ENCODE assay signal across 8 cellular contexts in genomic region chr10:100535715-100536353, GRCh38. TPM values are rescaled to one million over a fixed set of nuclear protein-coding genes. Genes with fewer than 3 reads are reported as not detected.
DNase-seq lines count a peak whose midpoint lies in the region; ATAC-seq and TF ChIP-seq lines count a peak whose summit lies in the region.

TSS of gene HIF1AN (plus strand) at chr10:100535943. CDS start at chr10:100535959, 16 bp downstream.

- TF ChIP-seq CTCF in GM10266 (IDR thresholded peaks at IDR 0.05; ENCODE audit: control insufficient read depth, insufficient read depth, low read depth, missing control alignments) (peak; percentile 96), NB4 (IDR thresholded peaks at IDR 0.05; ENCODE audit: low read depth, low read length) (peak; percentile 98), SK-N-SH (IDR thresholded peaks at IDR 0.05) (peak; percentile 92), glutamatergic neuron (IDR thresholded peaks at IDR 0.05; ENCODE audit: partially characterized antibody, unreplicated experiment) (peak; percentile 86), osteoblast (IDR thresholded peaks at IDR 0.05; ENCODE audit: extremely low read depth, low read depth, low read length) (peak; percentile 98), thoracic aorta (IDR thresholded peaks at IDR 0.05) (peak; percentile 87)

- H3K79me2 ChIP-seq in SK-N-SH (ENCODE audit: insufficient read depth) = peaks cover 48% of the 10 kb centered on the region
- H3K79me2 ChIP-seq in osteoblast (ENCODE audit: insufficient read depth, low read length) = peaks cover 49% of the 10 kb centered on the region

- H3K9me3 ChIP-seq in SK-N-SH = no peaks in the 10 kb centered on the region
- no peaks in the 10 kb centered on the region for H3K9me3 ChIP-seq in osteoblast (ENCODE audit: low read depth, low read length)
- no peaks in the 10 kb centered on the region for H3K9me3 ChIP-seq in thoracic aorta

- H3K4me3 Mint-ChIP-seq in activated naive CD4-positive, alpha-beta T cell treated with anti-CD3 and anti-CD28 coated beads, Interleukin-2, amount 50 U/mL, for 24 hours = peak within 1 kb of the TSS; percentile 31
- no peak within 1 kb of the TSS for H3K4me3 Mint-ChIP-seq in glutamatergic neuron (ENCODE audit: unreplicated experiment)

- no peaks in the 10 kb centered on the region for H3K27me3 Mint-ChIP-seq in activated naive CD4-positive, alpha-beta T cell treated with anti-CD3 and anti-CD28 coated beads, Interleukin-2, amount 50 U/mL, for 24 hours
- H3K27me3 Mint-ChIP-seq in glutamatergic neuron (ENCODE audit: unreplicated experiment) = no peaks in the 10 kb centered on the region

- no peaks in the 10 kb centered on the region for H3F3A ChIP-seq in SK-N-SH (replicated peaks; ENCODE audit: insufficient read depth)

- peak; percentile 95 for TF ChIP-seq POLR2A in NB4 (IDR thresholded peaks at IDR 0.05; ENCODE audit: extremely low read depth, insufficient read length)

- H3K36me3 Mint-ChIP-seq in activated naive CD4-positive, alpha-beta T cell treated with anti-CD3 and anti-CD28 coated beads, Interleukin-2, amount 50 U/mL, for 24 hours = peaks cover 9% of the 10 kb centered on the region
- H3K36me3 Mint-ChIP-seq in glutamatergic neuron (ENCODE audit: unreplicated experiment) = no peaks in the 10 kb centered on the region

- H3K4me3 ChIP-seq in NB4 (ENCODE audit: low read depth, low read length) (peak within 1 kb of the TSS; percentile 87), SK-N-SH (ENCODE audit: low read depth in 2 of 2, low read length in 1 of 2) (peak within 1 kb of the TSS; percentile 69 to 82), osteoblast (ENCODE audit: insufficient read depth, low read length) (peak within 1 kb of the TSS; percentile 84), thoracic aorta (peak within 1 kb of the TSS; percentile 83)

- H3K27ac ChIP-seq in SK-N-SH (ENCODE audit: low read depth in 2 of 2, low read length in 1 of 2) (peak within 1 kb of the TSS; percentile 26 to 45; a peak in 2 of 4 replicates), osteoblast (ENCODE audit: low read depth, low read length) (peak within 1 kb of the TSS; percentile 43), thoracic aorta (peak within 1 kb of the TSS; percentile 60 to 76)

- H3K4me1 Mint-ChIP-seq in activated naive CD4-positive, alpha-beta T cell treated with anti-CD3 and anti-CD28 coated beads, Interleukin-2, amount 50 U/mL, for 24 hours = peaks cover 20% of the 10 kb centered on the region
- H3K4me1 Mint-ChIP-seq in glutamatergic neuron (ENCODE audit: low read depth, unreplicated experiment) = peaks cover 12% of the 10 kb centered on the region

- H3K9me2 ChIP-seq in SK-N-SH = no peaks in the 10 kb centered on the region

- peak within 1 kb of the TSS; percentile 49 for H3K27ac Mint-ChIP-seq in activated naive CD4-positive, alpha-beta T cell treated with anti-CD3 and anti-CD28 coated beads, Interleukin-2, amount 50 U/mL, for 24 hours
- no peak within 1 kb of the TSS for H3K27ac Mint-ChIP-seq in glutamatergic neuron (ENCODE audit: unreplicated experiment)

- TF ChIP-seq RAD21 in SK-N-SH (IDR thresholded peaks at IDR 0.05; ENCODE audit: low read length) = peak; percentile 17; the same call in 1 of the 2 replicates

- H3K9ac ChIP-seq in SK-N-SH = peak within 1 kb of the TSS; percentile 71

- H3K4me2 ChIP-seq in SK-N-SH (peak within 1 kb of the TSS; percentile 79), osteoblast (ENCODE audit: insufficient read depth, low read length) (peak within 1 kb of the TSS; percentile 93)

- peak; percentile 15 to 18; a peak in 2 of 4 replicates for TF ChIP-seq EP300 in SK-N-SH (IDR thresholded peaks at IDR 0.05; ENCODE audit: borderline replicate concordance in 1 of 2, low read depth in 1 of 2, low read length in 1 of 2)

- H4K20me1 ChIP-seq in SK-N-SH (ENCODE audit: insufficient read depth) (peaks cover 9% of the 10 kb centered on the region; the same call in 1 of the 2 replicates), osteoblast (ENCODE audit: insufficient read depth, low read length) (peaks cover 23% of the 10 kb centered on the region)

- DNase-seq in GM10266 (ENCODE audit: extremely low spot score) (peak; percentile 93), NB4 (ENCODE audit: low read depth) (peak; percentile 96), SK-N-SH (peak; percentile 95), glutamatergic neuron (peak; percentile 87), osteoblast (ENCODE audit: insufficient read length, low spot score, missing footprints) (peak; percentile 93), thoracic aorta (ENCODE audit: low spot score) (peak; percentile 77)

- peaks cover 18 to 28% of the 10 kb centered on the region in 2 experiments for H3K36me3 ChIP-seq in SK-N-SH (replicated peaks in 1 of 2; ENCODE audit: control insufficient read depth in 1 of 2, insufficient read depth in 2 of 2, low read length in 1 of 2)
- H3K36me3 ChIP-seq in osteoblast (ENCODE audit: insufficient read depth, low read length) = peaks cover 30% of the 10 kb centered on the region
- peaks cover 5% of the 10 kb centered on the region for H3K36me3 ChIP-seq in thoracic aorta

- H3K27me3 ChIP-seq in SK-N-SH (ENCODE audit: insufficient read depth) (no peaks in the 10 kb centered on the region), osteoblast (ENCODE audit: insufficient read depth, low read length) (no peaks in the 10 kb centered on the region), thoracic aorta (replicated peaks; ENCODE audit: insufficient read depth) (no peaks in the 10 kb centered on the region)

- peak within 1 kb of the TSS; percentile 85; the same call in 1 of the 2 replicates for H2AFZ ChIP-seq in SK-N-SH (ENCODE audit: low read depth)
- H2AFZ ChIP-seq in osteoblast (ENCODE audit: low read length) = peak within 1 kb of the TSS; percentile 90

- POLR2A ChIA-PET in SK-N-SH (lab: Yijun Ruan, JAX) = interaction anchor here (0.6 to 1.4 kb wide), 5 partner anchors 11 to 174 kb away, joined by 3 to 7 read pairs (median 5); no protein-coding TSS in a partner anchor

- H3K4me1 ChIP-seq in SK-N-SH (ENCODE audit: control insufficient read depth in 1 of 2, insufficient read depth in 2 of 2, low read depth in 1 of 2, low read length in 1 of 2) (peaks cover 9% of the 10 kb centered on the region in 2 experiments; a peak in 3 of 4 replicates), osteoblast (ENCODE audit: insufficient read depth, low read length) (peaks cover 22% of the 10 kb centered on the region), thoracic aorta (ENCODE audit: control insufficient read depth in 1 of 2, low read depth in 2 of 2) (peaks cover 16 to 23% of the 10 kb centered on the region in 2 donors)

- CTCF ChIA-PET in SK-N-SH (lab: Yijun Ruan, JAX) = interaction anchor here (0.6 to 3.0 kb wide), 24 partner anchors 9 to 1719 kb away, joined by 3 to 11 read pairs (median 4); partner anchors contain the start of gene SEC31B

- under 1% methylated on average over 34 of the region's 35 CpGs for WGBS in SK-N-SH (ENCODE audit: low lambda C conversion rate)

- no peaks in the 10 kb centered on the region for H3K9me3 Mint-ChIP-seq in activated naive CD4-positive, alpha-beta T cell treated with anti-CD3 and anti-CD28 coated beads, Interleukin-2, amount 50 U/mL, for 24 hours
- H3K9me3 Mint-ChIP-seq in glutamatergic neuron (ENCODE audit: unreplicated experiment) = no peaks in the 10 kb centered on the region

- peak; percentile 96 for ATAC-seq in HG02571 (IDR thresholded peaks at IDR 0.05; ENCODE audit: unreplicated experiment)
- ATAC-seq in thoracic aorta (ENCODE audit: insufficient number of reproducible peaks, low FRiP score, low read depth) = peak; percentile 94

TF ChIP-seq in SK-N-SH, 30 proteins besides CTCF, POLR2A, EP300 and RAD21 (continues in another document):
- peak; percentile 79; the same call in 1 of the 2 replicates for TF ChIP-seq SIN3A (IDR thresholded peaks at IDR 0.05; ENCODE audit: borderline replicate concordance, low read depth, low read length)
- peak; percentile 70 for TF ChIP-seq TAF1 (IDR thresholded peaks at IDR 0.05; ENCODE audit: borderline replicate concordance, low read depth, low read length)
- TF ChIP-seq CHD2 (IDR thresholded peaks at IDR 0.05; ENCODE audit: low read length, partially characterized antibody) = peak; percentile 79
- no peak for TF ChIP-seq FOSL2 (IDR thresholded peaks at IDR 0.05; ENCODE audit: borderline replicate concordance, low read depth)
- TF ChIP-seq YY1 (IDR thresholded peaks at IDR 0.05; ENCODE audit: low read depth) = peak; percentile 85
- peak; percentile 55; the same call in 1 of the 2 replicates for TF ChIP-seq RCOR1 (IDR thresholded peaks at IDR 0.05; ENCODE audit: low read length)
- TF ChIP-seq GABPA (IDR thresholded peaks at IDR 0.05; ENCODE audit: low read depth) = peak; percentile 90
- peak; percentile 96 for TF ChIP-seq POLR2AphosphoS5 (IDR thresholded peaks at IDR 0.05; ENCODE audit: low read depth, low read length)
- peak; percentile 74; the same call in 1 of the 2 replicates for TF ChIP-seq MXI1 (IDR thresholded peaks at IDR 0.05; ENCODE audit: low read depth, low read length)
- TF ChIP-seq GATA2 (CRISPR knock-in tag; IDR thresholded peaks at IDR 0.05) = no peak

RNA-seq across cellular contexts. Expression of gene HIF1AN, which starts in this region (rescaled TPM):
- polyA plus RNA-seq in SK-N-SH (2012; rRNA removed) = 8.1 and 11.0 TPM in 2 replicates
- 8.0 and 10.1 TPM in 2 replicates for polyA plus RNA-seq in SK-N-SH (2012; cell fraction: cytosol; rRNA removed)
- 13.2 and 20.0 TPM in 2 replicates for polyA plus RNA-seq in SK-N-SH (2012; cell fraction: nucleus; rRNA removed)
- total RNA-seq in glutamatergic neuron (ENCODE audit: unreplicated experiment) (49.6 TPM), osteoblast (12.7 and 15.2 TPM in 2 replicates), thoracic aorta (10 to 100 TPM; 11.5 to 17.7 TPM)

Comparison
In these comparisons a context has a peak if more than half of its experiments do, and no peak if none do; other contexts are left out.
1. Peak in every context shown above with its lines: DNase-seq, ATAC-seq, H3K4me3 ChIP-seq and H3K27ac ChIP-seq.